ENCODE assay signal across 18 cellular contexts in the genomic region with DNA sequence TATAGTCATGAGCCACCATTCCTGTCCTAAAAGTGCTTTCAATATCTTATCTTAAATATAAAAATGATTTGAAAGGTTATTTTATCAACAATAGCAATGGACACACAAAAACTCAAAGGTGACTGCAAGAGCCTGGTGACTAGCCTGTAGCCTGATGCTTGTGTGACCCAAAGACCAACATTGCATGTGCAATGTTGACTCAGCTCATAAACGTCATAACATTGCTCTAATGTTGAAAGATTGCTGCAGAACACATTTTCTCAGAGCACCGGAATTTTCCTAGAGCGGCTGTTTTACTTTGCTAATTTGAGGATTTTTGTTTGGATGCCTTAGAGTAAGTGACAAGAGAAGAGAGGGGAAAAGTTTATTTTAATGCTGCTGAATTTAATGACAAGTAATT.
DNase-seq lines count a peak whose midpoint lies in the region; ATAC-seq and TF ChIP-seq lines count a peak whose summit lies in the region.
"Had no signal": no experiment of that assay in that cellular context is flagged by ENCODE, and none has a peak within 500 bp of the region (broad histone marks: within the 10 kb centered on the region; RNA-seq: fewer than 3 reads in every experiment).

No MANE protein-coding gene starts in this region.

- H3K4ac ChIP-seq in mesenchymal stem cell (ENCODE audit: low read depth in 1 of 2, low read length in 2 of 2) = no peak overlapping the region

- H3K4me1 Mint-ChIP-seq in stimulated activated memory B cell treated with anti-CD40 and anti-IgM and Interleukin-4, amounts not matched to agents 10 μg/mL and 1 μg/mL and 100 μg/mL, for 72 hours = no peaks in the 10 kb centered on the region

- H3F3A ChIP-seq in GM23248 (ENCODE audit: insufficient read depth) = peaks cover 5% of the 10 kb centered on the region; the same call in 1 of the 2 replicates

- H2BK120ac ChIP-seq in mesenchymal stem cell (ENCODE audit: low read depth, low read length) = no peak overlapping the region

- TF ChIP-seq CTCF in AG09309 (IDR thresholded peaks at IDR 0.05; ENCODE audit: control insufficient read depth, insufficient read depth, low read depth, low read length, missing control alignments) (no peak), GM13976 (IDR thresholded peaks at IDR 0.05; ENCODE audit: borderline replicate concordance, control extremely low read depth, extremely low read depth, insufficient read depth, missing control alignments) (no peak)

- ATAC-seq in stimulated activated memory B cell treated with anti-CD40 and anti-IgM and Interleukin-4, amounts not matched to agents 10 μg/mL and 1 μg/mL and 100 μg/mL, for 72 hours = no peak
- no peak for ATAC-seq in HG02678 (IDR thresholded peaks at IDR 0.05; ENCODE audit: unreplicated experiment)
- ATAC-seq: HCT116 had no signal

- no peak overlapping the region for H4K91ac ChIP-seq in mesenchymal stem cell (ENCODE audit: low read length)

- no peak overlapping the region for H2AK5ac ChIP-seq in mesenchymal stem cell (ENCODE audit: low read length, severe bottlenecking)

- no peaks in the 10 kb centered on the region for H3K9me3 Mint-ChIP-seq in stimulated activated memory B cell treated with anti-CD40 and anti-IgM and Interleukin-4, amounts not matched to agents 10 μg/mL and 1 μg/mL and 100 μg/mL, for 72 hours
- H3K9me3 Mint-ChIP-seq: activated naive CD4-positive, alpha-beta T cell treated with anti-CD3 and anti-CD28 coated beads, Interleukin-2, amount 10 ng/mL, durations not matched to agents 7 days and 5 days had no signal

- H3K36me3 Mint-ChIP-seq in stimulated activated memory B cell treated with anti-CD40 and anti-IgM and Interleukin-4, amounts not matched to agents 10 μg/mL and 1 μg/mL and 100 μg/mL, for 72 hours = no peaks in the 10 kb centered on the region
- H3K36me3 Mint-ChIP-seq: activated naive CD4-positive, alpha-beta T cell treated with anti-CD3 and anti-CD28 coated beads, Interleukin-2, amount 10 ng/mL, durations not matched to agents 7 days and 5 days had no signal

- no peak overlapping the region for H3K23ac ChIP-seq in mesenchymal stem cell (ENCODE audit: low read length in 2 of 2)

- no peak overlapping the region for H3K27ac Mint-ChIP-seq in stimulated activated memory B cell treated with anti-CD40 and anti-IgM and Interleukin-4, amounts not matched to agents 10 μg/mL and 1 μg/mL and 100 μg/mL, for 72 hours
- H3K27ac Mint-ChIP-seq: activated naive CD4-positive, alpha-beta T cell treated with anti-CD3 and anti-CD28 coated beads, Interleukin-2, amount 10 ng/mL, durations not matched to agents 7 days and 5 days had no signal

- in situ Hi-C loops in GM23248 (cut with MboI) (no loop called here), GM13976 (cut with MboI; ENCODE audit: low sequenced_read_pairs, unreplicated experiment) (no loop called here)

- H3K27me3 Mint-ChIP-seq in stimulated activated memory B cell treated with anti-CD40 and anti-IgM and Interleukin-4, amounts not matched to agents 10 μg/mL and 1 μg/mL and 100 μg/mL, for 72 hours = no peaks in the 10 kb centered on the region

- H2BK12ac ChIP-seq in mesenchymal stem cell (ENCODE audit: low read length in 2 of 2) = no peak overlapping the region

- H3K27me3 ChIP-seq in GM23248 (replicated peaks; ENCODE audit: insufficient read depth) = no peaks in the 10 kb centered on the region
- H3K27me3 ChIP-seq in mesenchymal stem cell (ENCODE audit: control insufficient read depth in 1 of 2, insufficient read depth in 1 of 2, low read length in 2 of 2) = peaks cover 0 to 10% of the 10 kb centered on the region in 2 experiments

- no peak overlapping the region for H3K14ac ChIP-seq in mesenchymal stem cell (ENCODE audit: low read length in 2 of 2)

- H3K4me1 ChIP-seq in GM23248 (ENCODE audit: insufficient read depth) (peaks cover 11% of the 10 kb centered on the region), mesenchymal stem cell (ENCODE audit: control insufficient read depth, insufficient read depth, low read depth, low read length) (peaks cover 3% of the 10 kb centered on the region)
- H3K4me1 ChIP-seq: BE2C had no signal

- H3K4me3 ChIP-seq in AG09309 (ENCODE audit: control insufficient read depth, low read depth, low read length) (no peak overlapping the region), GM23248 (0 out of 2 replicates have a peak overlapping the region, but pooled peaks have one; percentile 6), mesenchymal stem cell (ENCODE audit: insufficient read depth in 1 of 2, low read depth in 1 of 2, low read length in 2 of 2) (no peak overlapping the region)

- no peak overlapping the region for H3K18ac ChIP-seq in mesenchymal stem cell (ENCODE audit: low read depth in 1 of 2, low read length in 2 of 2)

- no peak overlapping the region for H2BK15ac ChIP-seq in mesenchymal stem cell (ENCODE audit: low read depth, poor library complexity, severe bottlenecking)

- H3K9me3 ChIP-seq in GM23248 (ENCODE audit: low read depth) (no peaks in the 10 kb centered on the region), mesenchymal stem cell (ENCODE audit: control insufficient read depth, low read length) (no peaks in the 10 kb centered on the region)
- H3K9me3 ChIP-seq: BE2C had no signal

- H3K9ac ChIP-seq in GM23248 = peak overlapping the region; percentile 18; the same call in 1 of the 2 replicates
- no peak overlapping the region for H3K9ac ChIP-seq in mesenchymal stem cell (ENCODE audit: low read length)

- no peaks in the 10 kb centered on the region for H3K79me2 ChIP-seq in GM23248 (ENCODE audit: insufficient read depth)

- H3K9me2 ChIP-seq in GM23248 (ENCODE audit: insufficient read depth) = no peaks in the 10 kb centered on the region

- no peaks in the 10 kb centered on the region for H3K36me3 ChIP-seq in GM23248 (ENCODE audit: low read depth)
- H3K36me3 ChIP-seq in mesenchymal stem cell (ENCODE audit: control insufficient read depth in 1 of 2, insufficient read depth in 2 of 2, low read depth in 1 of 2, low read length in 2 of 2) = no peaks in the 10 kb centered on the region
- H3K36me3 ChIP-seq: BE2C had no signal

- H3K4me3 Mint-ChIP-seq in stimulated activated memory B cell treated with anti-CD40 and anti-IgM and Interleukin-4, amounts not matched to agents 10 μg/mL and 1 μg/mL and 100 μg/mL, for 72 hours = no peak overlapping the region
- H3K4me3 Mint-ChIP-seq: activated naive CD4-positive, alpha-beta T cell treated with anti-CD3 and anti-CD28 coated beads, Interleukin-2, amount 10 ng/mL, durations not matched to agents 7 days and 5 days had no signal

- 17 to 18% methylated on average over 3 of the region's 3 CpGs for WGBS in GM23248 (ENCODE audit: low coverage in 1 of 2, low lambda C conversion rate in 2 of 2, missing lambda C conversion rate in 2 of 2), 2 experiments
- WGBS in mesenchymal stem cell = 61% methylated on average over 3 of the region's 3 CpGs

- H3K4me2 ChIP-seq in GM23248 (ENCODE audit: unreplicated experiment) (peak overlapping the region; percentile 27), mesenchymal stem cell (ENCODE audit: low read length, poor library complexity, severe bottlenecking) (no peak overlapping the region)

- no peaks in the 10 kb centered on the region for H3K79me1 ChIP-seq in mesenchymal stem cell (replicated peaks; ENCODE audit: low read length, poor library complexity, severe bottlenecking)

- H4K8ac ChIP-seq in mesenchymal stem cell (ENCODE audit: low read length) = no peak overlapping the region

- DNase-seq in AG09309 (ENCODE audit: low read depth) (peak; percentile 75), GM23248 (peak; percentile 92), amniotic stem cell (lab: John Stamatoyannopoulos, UW) (peak; percentile 7), mesenchymal stem cell (peak; percentile 5), T-helper 1 cell (no peak), GM13976 (ENCODE audit: low spot score) (no peak)
- DNase-seq: activated CD4-positive, alpha-beta T cell treated with anti-CD3 and anti-CD28 coated beads, Interleukin-2, amount 50 U/mL, for 48 hours; activated naive CD4-positive, alpha-beta T cell treated with anti-CD3 and anti-CD28 coated beads, Interleukin-2, amount 10 ng/mL, durations not matched to agents 7 days and 5 days; activated T-cell treated with anti-CD3 and anti-CD28 coated beads, Interleukin-2, amount 50 U/mL, for 1 hour; BE2C; hypothalamus; Kasumi-1; midbrain; NCI-H1436 treated with DMSO at 0.1 percent for 48 hours; NCI-H2227 treated with DMSO at 0.1 percent for 48 hours had no signal

- H3K27ac ChIP-seq in GM23248 = peak overlapping the region; percentile 36
- H3K27ac ChIP-seq in mesenchymal stem cell (ENCODE audit: low read length, poor library complexity, severe bottlenecking) = no peak overlapping the region

- H4K20me1 ChIP-seq in GM23248 (ENCODE audit: insufficient read depth) = no peaks in the 10 kb centered on the region

- H2AFZ ChIP-seq in GM23248 (no peak overlapping the region), mesenchymal stem cell (ENCODE audit: low read depth, low read length) (no peak overlapping the region)

- no peak overlapping the region for H2BK5ac ChIP-seq in mesenchymal stem cell (ENCODE audit: low read depth, low read length, poor library complexity, severe bottlenecking)

Comparison
In these comparisons a context has a peak if more than half of its experiments do, and no peak if none do; other contexts are left out.
1. DNase-seq: peak in AG09309 (single experiment), GM23248 (single experiment), amniotic stem cell (single experiment) and mesenchymal stem cell (single experiment); none in T-helper 1 cell (0 of 5) and GM13976 (single experiment).